ENCODE assay signal across 14 cellular contexts in the genomic region with DNA sequence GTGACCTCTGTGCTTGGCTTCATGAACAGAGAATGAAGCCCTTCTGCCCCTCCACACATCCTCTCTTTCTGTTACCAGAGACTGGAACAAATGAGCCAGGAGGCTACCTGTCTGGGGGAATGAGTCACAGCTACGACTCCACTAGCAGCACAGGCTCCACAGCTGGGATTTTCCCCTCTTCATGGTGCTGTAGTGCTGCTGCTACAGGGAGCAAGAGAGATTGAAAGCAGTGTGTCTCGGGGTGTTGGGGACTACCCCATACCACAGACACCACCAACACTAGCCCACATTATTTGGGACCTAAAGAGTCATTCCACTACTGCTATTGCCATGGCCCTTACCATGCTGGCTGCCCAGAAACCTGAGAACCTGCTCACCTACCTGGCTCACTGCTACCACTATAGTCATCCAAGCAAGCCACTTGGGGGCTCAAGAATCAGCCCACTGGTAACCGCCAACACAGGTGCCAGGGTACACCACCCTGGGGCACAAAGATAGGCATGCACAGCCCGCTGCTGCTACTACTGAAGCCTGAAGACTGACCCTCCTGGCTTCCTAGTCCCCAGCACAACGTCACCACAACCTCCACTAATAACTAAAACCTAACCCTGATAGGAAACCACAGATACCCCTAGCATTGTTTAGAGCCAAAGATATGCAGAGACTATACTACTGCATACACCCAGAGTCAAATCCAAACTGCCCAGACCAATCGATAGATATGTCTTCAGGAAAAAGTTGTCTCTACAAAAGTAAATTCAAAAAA. TPM values are rescaled to one million over a fixed set of nuclear protein-coding genes. Genes with fewer than 3 reads are reported as not detected.
DNase-seq lines count a peak whose midpoint lies in the region; ATAC-seq, FAIRE-seq and TF ChIP-seq lines count a peak whose summit lies in the region.
"Had no signal": no experiment of that assay in that cellular context is flagged by ENCODE, and none has a peak within 500 bp of the region (broad histone marks: within the 10 kb centered on the region; RNA-seq: fewer than 3 reads in every experiment).

No MANE protein-coding gene starts in this region.

- intact Hi-C loops in activated T-helper 1 cell treated with anti-CD3 and anti-CD28 coated beads, Interleukin-12 subunit alpha, Interleukin-12 subunit beta, Interleukin-2, Interleukin-4 antibody, amounts not matched to agents 30 ng/mL and 10 ng/mL and 1 ng/mL, durations not matched to agents 14 hours and 24 hours and 36 hours (cut with micrococcal nuclease): loop anchor here (5.0 kb wide), 1 partner anchor 706 kb away; the partner anchor contains the start of gene AIM2
- intact Hi-C loops in kidney (cut with DNase I): no loop called here

- H3K9me3 Mint-ChIP-seq in activated T-helper 1 cell treated with anti-CD3 and anti-CD28 coated beads, Interleukin-12 subunit alpha, Interleukin-12 subunit beta, Interleukin-2, Interleukin-4 antibody, amounts not matched to agents 30 ng/mL and 10 ng/mL and 1 ng/mL, durations not matched to agents 14 hours and 24 hours and 36 hours: peaks cover 16% of the 10 kb centered on the region

- peak overlapping the region; percentile 58 for H3K27ac Mint-ChIP-seq in activated T-helper 1 cell treated with anti-CD3 and anti-CD28 coated beads, Interleukin-12 subunit alpha, Interleukin-12 subunit beta, Interleukin-2, Interleukin-4 antibody, amounts not matched to agents 30 ng/mL and 10 ng/mL and 1 ng/mL, durations not matched to agents 14 hours and 24 hours and 36 hours
- H3K27ac Mint-ChIP-seq: CD14-positive monocyte had no signal

- H3K4me1 Mint-ChIP-seq in activated T-helper 1 cell treated with anti-CD3 and anti-CD28 coated beads, Interleukin-12 subunit alpha, Interleukin-12 subunit beta, Interleukin-2, Interleukin-4 antibody, amounts not matched to agents 30 ng/mL and 10 ng/mL and 1 ng/mL, durations not matched to agents 14 hours and 24 hours and 36 hours (ENCODE audit: low read depth): no peaks in the 10 kb centered on the region

- no peak overlapping the region for H3K4me3 ChIP-seq in GM06990 (replicated peaks; ENCODE audit: low read depth, low read length)
- no peak overlapping the region for H3K4me3 ChIP-seq in kidney (ENCODE audit: low read length in 2 of 2)
- H3K4me3 ChIP-seq: colonic mucosa had no signal

- no peak overlapping the region for H3K27ac ChIP-seq in kidney (ENCODE audit: low read depth in 2 of 2, low read length in 2 of 2)
- H3K27ac ChIP-seq: colonic mucosa, HL-60 had no signal

- no peaks in the 10 kb centered on the region for H3K36me3 Mint-ChIP-seq in activated T-helper 1 cell treated with anti-CD3 and anti-CD28 coated beads, Interleukin-12 subunit alpha, Interleukin-12 subunit beta, Interleukin-2, Interleukin-4 antibody, amounts not matched to agents 30 ng/mL and 10 ng/mL and 1 ng/mL, durations not matched to agents 14 hours and 24 hours and 36 hours (ENCODE audit: low read depth)

- H3K27me3 Mint-ChIP-seq in activated T-helper 1 cell treated with anti-CD3 and anti-CD28 coated beads, Interleukin-12 subunit alpha, Interleukin-12 subunit beta, Interleukin-2, Interleukin-4 antibody, amounts not matched to agents 30 ng/mL and 10 ng/mL and 1 ng/mL, durations not matched to agents 14 hours and 24 hours and 36 hours (ENCODE audit: insufficient read depth): no peaks in the 10 kb centered on the region

- DNase-seq in GM06990 (ENCODE audit: extremely low read depth, insufficient read length) (peak; percentile 46), kidney (no peak), NCI-H69 (lab: John Stamatoyannopoulos, UW) (no peak), NCI-H2227 (lab: John Stamatoyannopoulos, UW; ENCODE audit: unreplicated experiment) (no peak), iPS-NIHi7 (ENCODE audit: extremely low spot score) (no peak)
- peak; percentile 2 for DNase-seq in activated T-helper 1 cell treated with anti-CD3 and anti-CD28 coated beads, Interleukin-12 subunit alpha, Interleukin-12 subunit beta, Interleukin-2, Interleukin-4 antibody, amounts not matched to agents 30 ng/mL and 10 ng/mL and 1 ng/mL, durations not matched to agents 14 hours and 24 hours and 36 hours (ENCODE audit: low spot score)
- DNase-seq: colonic mucosa, NCI-H446 treated with DMSO at 0.1 percent for 48 hours, right cardiac atrium had no signal

- TF ChIP-seq CTCF in GM06990 (IDR thresholded peaks at IDR 0.05; ENCODE audit: insufficient read depth, low read length, poor library complexity, severe bottlenecking) (no peak), kidney (IDR thresholded peaks at IDR 0.05; ENCODE audit: borderline replicate concordance, extremely low read depth, insufficient read depth) (no peak)

- FAIRE-seq in kidney (lab: Jason Lieb, UNC): no peak
- FAIRE-seq: urothelium cell line had no signal

- H3K36me3 ChIP-seq in GM06990 (ENCODE audit: control insufficient read depth, insufficient read depth, low read length) (no peaks in the 10 kb centered on the region), kidney (ENCODE audit: control insufficient read depth in 1 of 2, insufficient read depth in 2 of 2, low read length in 2 of 2) (no peaks in the 10 kb centered on the region)
- H3K36me3 ChIP-seq: colonic mucosa had no signal

- H3K9ac ChIP-seq in kidney (ENCODE audit: low read length in 2 of 2): no peak overlapping the region

- no peaks in the 10 kb centered on the region for H3K9me3 ChIP-seq in kidney (ENCODE audit: control insufficient read depth in 1 of 2, low read length in 2 of 2)
- H3K9me3 ChIP-seq: colonic mucosa had no signal

- no peaks in the 10 kb centered on the region for H3K4me1 ChIP-seq in kidney (ENCODE audit: control insufficient read depth in 1 of 2, insufficient read depth in 1 of 2, low read depth in 1 of 2, low read length in 2 of 2)
- H3K4me1 ChIP-seq: colonic mucosa had no signal

- H3K27me3 ChIP-seq in GM06990 (replicated peaks; ENCODE audit: control insufficient read depth, insufficient read depth, low read length): no peaks in the 10 kb centered on the region
- H3K27me3 ChIP-seq: colonic mucosa had no signal

- H3K4me3 Mint-ChIP-seq in activated T-helper 1 cell treated with anti-CD3 and anti-CD28 coated beads, Interleukin-12 subunit alpha, Interleukin-12 subunit beta, Interleukin-2, Interleukin-4 antibody, amounts not matched to agents 30 ng/mL and 10 ng/mL and 1 ng/mL, durations not matched to agents 14 hours and 24 hours and 36 hours: no peak overlapping the region
- H3K4me3 Mint-ChIP-seq: CD14-positive monocyte had no signal

- ATAC-seq in GM19043 (IDR thresholded peaks at IDR 0.05; ENCODE audit: low read depth, unreplicated experiment) (peak; percentile 86), HG02885 (IDR thresholded peaks at IDR 0.05; ENCODE audit: poor library complexity, unreplicated experiment) (peak; percentile 98)
- ATAC-seq: right cardiac atrium had no signal

RNA-seq across cellular contexts. Expression of gene CD1E, which starts 17.7 kb away (rescaled TPM):
- total RNA-seq in activated T-helper 1 cell treated with anti-CD3 and anti-CD28 coated beads, Interleukin-12 subunit alpha, Interleukin-12 subunit beta, Interleukin-2, Interleukin-4 antibody, amounts not matched to agents 30 ng/mL and 10 ng/mL and 1 ng/mL, durations not matched to agents 14 hours and 24 hours and 36 hours: not detected in 2 replicates
- total RNA-seq in kidney: 3.5 TPM
- polyA plus RNA-seq in kidney (ENCODE audit: insufficient read depth, low read depth, low replicate concordance): not detected
- polyA plus RNA-seq: right cardiac atrium had no signal

RNA-seq across cellular contexts. Expression of gene OR10T2, which starts 27.9 kb away (rescaled TPM):
- not detected in 2 replicates for total RNA-seq in activated T-helper 1 cell treated with anti-CD3 and anti-CD28 coated beads, Interleukin-12 subunit alpha, Interleukin-12 subunit beta, Interleukin-2, Interleukin-4 antibody, amounts not matched to agents 30 ng/mL and 10 ng/mL and 1 ng/mL, durations not matched to agents 14 hours and 24 hours and 36 hours
- not detected for total RNA-seq in kidney
- polyA plus RNA-seq in kidney (ENCODE audit: insufficient read depth, low read depth, low replicate concordance): not detected
- total RNA-seq: colonic mucosa, right cardiac atrium had no signal
- polyA plus RNA-seq: CD14-positive monocyte, right cardiac atrium had no signal

RNA-seq across cellular contexts. Expression of gene CD1B, which starts 40.0 kb away (rescaled TPM):
- total RNA-seq in activated T-helper 1 cell treated with anti-CD3 and anti-CD28 coated beads, Interleukin-12 subunit alpha, Interleukin-12 subunit beta, Interleukin-2, Interleukin-4 antibody, amounts not matched to agents 30 ng/mL and 10 ng/mL and 1 ng/mL, durations not matched to agents 14 hours and 24 hours and 36 hours: not detected in 2 replicates
- total RNA-seq in kidney: 0.60 TPM
- not detected for polyA plus RNA-seq in kidney (ENCODE audit: insufficient read depth, low read depth, low replicate concordance)
- total RNA-seq: colonic mucosa, right cardiac atrium had no signal
- polyA plus RNA-seq: right cardiac atrium had no signal

RNA-seq across cellular contexts. Expression of gene OR10K2, which starts 54.7 kb away (rescaled TPM):
- not detected in 2 replicates for total RNA-seq in activated T-helper 1 cell treated with anti-CD3 and anti-CD28 coated beads, Interleukin-12 subunit alpha, Interleukin-12 subunit beta, Interleukin-2, Interleukin-4 antibody, amounts not matched to agents 30 ng/mL and 10 ng/mL and 1 ng/mL, durations not matched to agents 14 hours and 24 hours and 36 hours
- not detected for total RNA-seq in kidney
- not detected for polyA plus RNA-seq in kidney (ENCODE audit: insufficient read depth, low read depth, low replicate concordance)
- total RNA-seq: colonic mucosa, right cardiac atrium had no signal
- polyA plus RNA-seq: CD14-positive monocyte, right cardiac atrium had no signal

Comparison
In these comparisons a context has a peak if more than half of its experiments do, and no peak if none do; other contexts are left out.
1. DNase-seq: peak in GM06990 (single experiment) and activated T-helper 1 cell treated with anti-CD3 and anti-CD28 coated beads, Interleukin-12 subunit alpha, Interleukin-12 subunit beta, Interleukin-2, Interleukin-4 antibody, amounts not matched to agents 30 ng/mL and 10 ng/mL and 1 ng/mL, durations not matched to agents 14 hours and 24 hours and 36 hours (single experiment); none in kidney (single experiment), NCI-H69 (single experiment), NCI-H2227 (single experiment) and iPS-NIHi7 (single experiment).